In genomic region chr5:50445281-50445949, GRCh38 we compare ENCODE assay signal across 10 cellular contexts. TPM values are rescaled to one million over a fixed set of nuclear protein-coding genes. Genes with fewer than 3 reads are reported as not detected.
DNase-seq lines count a peak whose midpoint lies in the region; ATAC-seq and TF ChIP-seq lines count a peak whose summit lies in the region.
"Had no signal": no experiment of that assay in that cellular context is flagged by ENCODE, and none has a peak within 500 bp of the region (broad histone marks: within the 10 kb centered on the region; RNA-seq: fewer than 3 reads in every experiment).

No MANE protein-coding gene starts in this region.

- no peak overlapping the region for H3K9ac ChIP-seq in neural progenitor cell

- peaks cover 0 to 5% (median 0%) of the 10 kb centered on the region in 8 donors for H3K9me3 ChIP-seq in spleen
- no peaks in the 10 kb centered on the region for H3K9me3 ChIP-seq in testis
- no peaks in the 10 kb centered on the region for H3K9me3 ChIP-seq in neural progenitor cell (ENCODE audit: low read depth)

- peak; percentile 83 for ATAC-seq in HG02870 (IDR thresholded peaks at IDR 0.05; ENCODE audit: unreplicated experiment)

- H3K36me3 Mint-ChIP-seq in activated CD4-positive, alpha-beta T cell treated with anti-CD3 and anti-CD28 coated beads, Interleukin-2, amount 10 ng/mL, durations not matched to agents 24 days and 14 days (ENCODE audit: low read depth) = peaks cover 6% of the 10 kb centered on the region
- no peaks in the 10 kb centered on the region for H3K36me3 Mint-ChIP-seq in neural progenitor cell

- H3F3A ChIP-seq in neural progenitor cell (ENCODE audit: low read depth) = peaks cover 15% of the 10 kb centered on the region

- no peak for TF ChIP-seq POLR2A in spleen (IDR thresholded peaks at IDR 0.05)
- no peak for TF ChIP-seq POLR2A in testis (IDR thresholded peaks at IDR 0.05)

- no peaks in the 10 kb centered on the region for H3K27me3 Mint-ChIP-seq in activated CD4-positive, alpha-beta T cell treated with anti-CD3 and anti-CD28 coated beads, Interleukin-2, amount 10 ng/mL, durations not matched to agents 24 days and 14 days
- H3K27me3 Mint-ChIP-seq in neural progenitor cell (ENCODE audit: insufficient read depth, low read depth) = peaks cover 8% of the 10 kb centered on the region

- H3K4me3 ChIP-seq in spleen (peak overlapping the region in 5 of 8 donors; percentile 7 to 48 (median 13)), testis (no peak overlapping the region), neural progenitor cell (no peak overlapping the region)

- H3K79me2 ChIP-seq in neural progenitor cell (ENCODE audit: low read depth) = no peaks in the 10 kb centered on the region

- H3K4me2 ChIP-seq in neural progenitor cell = no peak overlapping the region

- H3K9me3 Mint-ChIP-seq in activated CD4-positive, alpha-beta T cell treated with anti-CD3 and anti-CD28 coated beads, Interleukin-2, amount 10 ng/mL, durations not matched to agents 24 days and 14 days = peaks cover 13% of the 10 kb centered on the region
- no peaks in the 10 kb centered on the region for H3K9me3 Mint-ChIP-seq in neural progenitor cell
- H3K9me3 Mint-ChIP-seq: nephron had no signal

- peak; percentile 83 for DNase-seq in activated CD4-positive, alpha-beta T cell treated with anti-CD3 and anti-CD28 coated beads, Interleukin-2, amount 10 ng/mL, durations not matched to agents 24 days and 14 days
- DNase-seq in activated CD4-positive, alpha-beta T cell treated with anti-CD3 and anti-CD28 coated beads for 4 hours = no peak
- peak; percentile 82 for DNase-seq in NOMO-1 treated with dmso at 0.1 percent for 144 hours (lab: John Stamatoyannopoulos, UW; ENCODE audit: unreplicated experiment)
- no peak for DNase-seq in spleen
- no peak for DNase-seq in AG08396 (ENCODE audit: low spot score)
- no peak for DNase-seq in testis
- DNase-seq in neural progenitor cell (ENCODE audit: low spot score) = no peak
- DNase-seq: NCI-H510A had no signal

- H3K36me3 ChIP-seq in spleen = no peaks in the 10 kb centered on the region
- no peaks in the 10 kb centered on the region for H3K36me3 ChIP-seq in testis (ENCODE audit: low read depth, missing control alignments)
- H3K36me3 ChIP-seq in neural progenitor cell = no peaks in the 10 kb centered on the region

- intact Hi-C loops in activated CD4-positive, alpha-beta T cell treated with anti-CD3 and anti-CD28 coated beads, Interleukin-2, amount 10 ng/mL, durations not matched to agents 24 days and 14 days (cut with micrococcal nuclease) = loop anchor here (2.0 kb wide), 1 partner anchor 17 kb away; no protein-coding TSS in a partner anchor
- intact Hi-C loops in spleen (cut with DNase I; ENCODE audit: low total_unique reads) = loop anchor here (10.0 kb wide), 1 partner anchor 59 kb away; no protein-coding TSS in a partner anchor
- intact Hi-C loops in testis (cut with DNase I; ENCODE audit: low total_unique reads) = no loop called here

- H3K4me1 Mint-ChIP-seq in activated CD4-positive, alpha-beta T cell treated with anti-CD3 and anti-CD28 coated beads, Interleukin-2, amount 10 ng/mL, durations not matched to agents 24 days and 14 days = peaks cover 50% of the 10 kb centered on the region
- peaks cover 13% of the 10 kb centered on the region for H3K4me1 Mint-ChIP-seq in neural progenitor cell

- peak overlapping the region; percentile 79 for H3K4me3 Mint-ChIP-seq in activated CD4-positive, alpha-beta T cell treated with anti-CD3 and anti-CD28 coated beads, Interleukin-2, amount 10 ng/mL, durations not matched to agents 24 days and 14 days
- no peak overlapping the region for H3K4me3 Mint-ChIP-seq in neural progenitor cell
- H3K4me3 Mint-ChIP-seq: nephron had no signal

- H3K4me1 ChIP-seq in spleen (peaks cover 19 to 64% (median 35%) of the 10 kb centered on the region in 6 donors), testis (no peaks in the 10 kb centered on the region), neural progenitor cell (peaks cover 5% of the 10 kb centered on the region)

- 33 to 43% (median 33%) methylated on average over 6 of the region's 6 CpGs for WGBS in spleen, 5 donors
- 83 to 85% methylated on average over 6 of the region's 6 CpGs for WGBS in testis, 2 donors

- H3K27ac Mint-ChIP-seq in activated CD4-positive, alpha-beta T cell treated with anti-CD3 and anti-CD28 coated beads, Interleukin-2, amount 10 ng/mL, durations not matched to agents 24 days and 14 days = peak overlapping the region; percentile 84
- H3K27ac Mint-ChIP-seq in neural progenitor cell = no peak overlapping the region
- H3K27ac Mint-ChIP-seq: nephron had no signal

- H2AFZ ChIP-seq in neural progenitor cell (replicated peaks) = no peak overlapping the region

- H3K27ac ChIP-seq in spleen = peak overlapping the region; percentile 17 to 87 (median 78)
- no peak overlapping the region for H3K27ac ChIP-seq in testis
- H3K27ac ChIP-seq in neural progenitor cell = no peak overlapping the region

- no peak for TF ChIP-seq CTCF in spleen (IDR thresholded peaks at IDR 0.05 in 8 of 11, conservative IDR thresholded peaks at IDR 0.05 in 3 of 11)
- no peak for TF ChIP-seq CTCF in testis (IDR thresholded peaks at IDR 0.05)
- TF ChIP-seq CTCF in neural progenitor cell (IDR thresholded peaks at IDR 0.05) = no peak

- H4K20me1 ChIP-seq in neural progenitor cell (ENCODE audit: low read depth) = no peaks in the 10 kb centered on the region

- H3K27me3 ChIP-seq in spleen (replicated peaks in 1 of 7) (peaks cover 0 to 12% (median 0%) of the 10 kb centered on the region in 7 donors), testis (no peaks in the 10 kb centered on the region), neural progenitor cell (no peaks in the 10 kb centered on the region)

RNA-seq across cellular contexts. Expression of gene EMB, which starts 4.3 kb away (rescaled TPM):
- total RNA-seq in activated CD4-positive, alpha-beta T cell treated with anti-CD3 and anti-CD28 coated beads, Interleukin-2, amount 10 ng/mL, durations not matched to agents 24 days and 14 days = 56.3 and 60.3 TPM in 2 replicates
- 10 to 100 TPM; 56.2 to 99.9 (median 91.9) TPM for total RNA-seq in spleen
- 10 to 100 TPM; 24.7 to 32.1 (median 24.9) TPM for polyA plus RNA-seq in spleen
- 10 to 100 TPM; 26.2 to 32.4 TPM for total RNA-seq in testis
- 20.0 TPM for polyA plus RNA-seq in testis (ENCODE audit: insufficient read depth, low read depth, low replicate concordance)
- 28.0 and 40.6 TPM in 2 replicates for total RNA-seq in neural progenitor cell (ENCODE audit: low replicate concordance)

Comparison
In these comparisons a context has a peak if more than half of its experiments do, and no peak if none do; other contexts are left out.
1. DNase-seq: peak in activated CD4-positive, alpha-beta T cell treated with anti-CD3 and anti-CD28 coated beads, Interleukin-2, amount 10 ng/mL, durations not matched to agents 24 days and 14 days (single experiment) and NOMO-1 treated with dmso at 0.1 percent for 144 hours (single experiment); none in activated CD4-positive, alpha-beta T cell treated with anti-CD3 and anti-CD28 coated beads for 4 hours (0 of 2), spleen (single experiment), AG08396 (single experiment), testis (single experiment) and neural progenitor cell (single experiment).
2. H3K27ac ChIP-seq: peak in spleen (8 of 8); none in testis (0 of 2) and neural progenitor cell (single experiment).
3. H3K4me3 ChIP-seq: peak in spleen (5 of 8); none in testis (0 of 2) and neural progenitor cell (single experiment).